1 cellular context compared by ENCODE assay signal in the genomic region with DNA sequence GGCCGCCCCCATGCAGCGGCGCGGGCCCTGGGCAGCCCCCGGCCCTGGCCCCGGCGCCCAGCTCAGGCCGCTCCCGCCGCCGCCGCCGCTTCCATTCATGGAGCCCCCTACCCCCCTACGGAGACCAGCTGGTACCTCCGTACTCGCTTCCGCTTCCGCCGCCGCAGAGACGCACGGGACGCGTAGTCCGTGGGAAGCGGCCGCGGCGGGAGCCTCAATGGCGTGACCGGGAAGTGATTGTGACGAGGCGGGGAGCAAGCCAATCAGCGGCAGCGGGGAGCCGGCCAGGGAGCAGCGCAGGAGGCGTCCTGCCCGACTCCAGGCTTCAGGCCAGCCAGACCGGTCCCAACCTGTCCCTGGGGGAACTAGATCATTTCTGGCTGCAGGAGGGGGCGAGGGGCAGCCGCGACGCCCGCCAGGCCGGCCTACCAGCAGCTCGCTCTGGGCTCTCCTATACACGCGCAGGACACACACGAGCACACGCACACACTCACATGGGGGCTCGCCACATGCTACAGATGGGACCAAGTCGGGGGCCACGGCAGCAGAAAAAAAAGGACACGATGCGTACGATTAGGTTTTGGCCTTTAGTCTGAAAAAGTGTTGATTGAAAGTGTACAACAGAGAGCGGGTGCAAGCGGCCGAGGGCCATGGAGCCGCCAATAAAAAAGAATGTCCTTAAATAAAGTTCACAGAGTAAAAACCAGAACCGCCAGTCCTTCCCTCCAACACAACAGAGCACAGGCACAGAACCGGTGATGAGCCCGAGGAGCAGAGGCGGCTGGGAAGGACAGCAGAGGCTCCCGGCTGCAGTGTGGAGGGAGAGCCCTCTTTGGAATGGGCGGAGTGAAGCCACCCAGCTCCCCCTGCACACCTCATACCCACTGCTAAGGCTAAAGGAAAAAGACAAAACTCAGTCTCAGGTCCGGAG.
TF ChIP-seq lines count a peak whose summit lies in the region.

A gene with protein sequence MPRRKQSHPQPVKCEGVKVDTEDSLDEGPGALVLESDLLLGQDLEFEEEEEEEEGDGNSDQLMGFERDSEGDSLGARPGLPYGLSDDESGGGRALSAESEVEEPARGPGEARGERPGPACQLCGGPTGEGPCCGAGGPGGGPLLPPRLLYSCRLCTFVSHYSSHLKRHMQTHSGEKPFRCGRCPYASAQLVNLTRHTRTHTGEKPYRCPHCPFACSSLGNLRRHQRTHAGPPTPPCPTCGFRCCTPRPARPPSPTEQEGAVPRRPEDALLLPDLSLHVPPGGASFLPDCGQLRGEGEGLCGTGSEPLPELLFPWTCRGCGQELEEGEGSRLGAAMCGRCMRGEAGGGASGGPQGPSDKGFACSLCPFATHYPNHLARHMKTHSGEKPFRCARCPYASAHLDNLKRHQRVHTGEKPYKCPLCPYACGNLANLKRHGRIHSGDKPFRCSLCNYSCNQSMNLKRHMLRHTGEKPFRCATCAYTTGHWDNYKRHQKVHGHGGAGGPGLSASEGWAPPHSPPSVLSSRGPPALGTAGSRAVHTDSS (minus strand): TSS at position 109 of the 931 bp plus-strand sequence. CDS start 208 bp downstream, outside the sequence.

TF ChIP-seq in HEK293, 187 proteins besides CTCF, POLR2A, EP300 and RAD21 (continued from another document):
- TF ChIP-seq ZNF223 (tag by site-specific recombination; IDR thresholded peaks at IDR 0.05) (no peak), IKZF3 (tag by site-specific recombination; IDR thresholded peaks at IDR 0.05) (peak; percentile 68), KLF16 (tag by site-specific recombination; IDR thresholded peaks at IDR 0.05) (peak; percentile 50; the same call in 1 of the 2 replicates), ZNF670 (tag by site-specific recombination; IDR thresholded peaks at IDR 0.05; ENCODE audit: low read depth) (no peak), ZNF16 (tag by site-specific recombination; IDR thresholded peaks at IDR 0.05; ENCODE audit: low read depth) (no peak), ZNF394 (tag by site-specific recombination; IDR thresholded peaks at IDR 0.05; ENCODE audit: borderline replicate concordance) (peak; percentile 64; the same call in 1 of the 2 replicates), SP3 (tag by site-specific recombination; IDR thresholded peaks at IDR 0.05) (peak; percentile 67), BCL11A (tag by site-specific recombination; IDR thresholded peaks at IDR 0.05; ENCODE audit: low read depth) (peak; percentile 66), ZBTB20 (tag by site-specific recombination; IDR thresholded peaks at IDR 0.05) (peak; percentile 19), REPIN1 (tag by site-specific recombination; IDR thresholded peaks at IDR 0.05; ENCODE audit: low read depth) (no peak), ZNF341 (tag by site-specific recombination; IDR thresholded peaks at IDR 0.05; ENCODE audit: low read depth) (0 out of 2 replicates have a peak, but pooled peaks have one; percentile 35), SP2 (tag by site-specific recombination; IDR thresholded peaks at IDR 0.05) (peak; percentile 88), ZNF558 (tag by site-specific recombination; IDR thresholded peaks at IDR 0.05) (no peak), ZNF121 (tag by site-specific recombination; IDR thresholded peaks at IDR 0.05) (no peak), ZNF549 (tag by site-specific recombination; IDR thresholded peaks at IDR 0.05) (no peak), ZNF473 (tag by site-specific recombination; IDR thresholded peaks at IDR 0.05) (no peak), ZNF544 (tag by site-specific recombination; IDR thresholded peaks at IDR 0.05) (no peak), ZFP69B (tag by site-specific recombination; IDR thresholded peaks at IDR 0.05) (no peak), ZEB2 (tag by site-specific recombination; IDR thresholded peaks at IDR 0.05) (peak; percentile 29)
- TF ChIP-seq, protein P1, sequence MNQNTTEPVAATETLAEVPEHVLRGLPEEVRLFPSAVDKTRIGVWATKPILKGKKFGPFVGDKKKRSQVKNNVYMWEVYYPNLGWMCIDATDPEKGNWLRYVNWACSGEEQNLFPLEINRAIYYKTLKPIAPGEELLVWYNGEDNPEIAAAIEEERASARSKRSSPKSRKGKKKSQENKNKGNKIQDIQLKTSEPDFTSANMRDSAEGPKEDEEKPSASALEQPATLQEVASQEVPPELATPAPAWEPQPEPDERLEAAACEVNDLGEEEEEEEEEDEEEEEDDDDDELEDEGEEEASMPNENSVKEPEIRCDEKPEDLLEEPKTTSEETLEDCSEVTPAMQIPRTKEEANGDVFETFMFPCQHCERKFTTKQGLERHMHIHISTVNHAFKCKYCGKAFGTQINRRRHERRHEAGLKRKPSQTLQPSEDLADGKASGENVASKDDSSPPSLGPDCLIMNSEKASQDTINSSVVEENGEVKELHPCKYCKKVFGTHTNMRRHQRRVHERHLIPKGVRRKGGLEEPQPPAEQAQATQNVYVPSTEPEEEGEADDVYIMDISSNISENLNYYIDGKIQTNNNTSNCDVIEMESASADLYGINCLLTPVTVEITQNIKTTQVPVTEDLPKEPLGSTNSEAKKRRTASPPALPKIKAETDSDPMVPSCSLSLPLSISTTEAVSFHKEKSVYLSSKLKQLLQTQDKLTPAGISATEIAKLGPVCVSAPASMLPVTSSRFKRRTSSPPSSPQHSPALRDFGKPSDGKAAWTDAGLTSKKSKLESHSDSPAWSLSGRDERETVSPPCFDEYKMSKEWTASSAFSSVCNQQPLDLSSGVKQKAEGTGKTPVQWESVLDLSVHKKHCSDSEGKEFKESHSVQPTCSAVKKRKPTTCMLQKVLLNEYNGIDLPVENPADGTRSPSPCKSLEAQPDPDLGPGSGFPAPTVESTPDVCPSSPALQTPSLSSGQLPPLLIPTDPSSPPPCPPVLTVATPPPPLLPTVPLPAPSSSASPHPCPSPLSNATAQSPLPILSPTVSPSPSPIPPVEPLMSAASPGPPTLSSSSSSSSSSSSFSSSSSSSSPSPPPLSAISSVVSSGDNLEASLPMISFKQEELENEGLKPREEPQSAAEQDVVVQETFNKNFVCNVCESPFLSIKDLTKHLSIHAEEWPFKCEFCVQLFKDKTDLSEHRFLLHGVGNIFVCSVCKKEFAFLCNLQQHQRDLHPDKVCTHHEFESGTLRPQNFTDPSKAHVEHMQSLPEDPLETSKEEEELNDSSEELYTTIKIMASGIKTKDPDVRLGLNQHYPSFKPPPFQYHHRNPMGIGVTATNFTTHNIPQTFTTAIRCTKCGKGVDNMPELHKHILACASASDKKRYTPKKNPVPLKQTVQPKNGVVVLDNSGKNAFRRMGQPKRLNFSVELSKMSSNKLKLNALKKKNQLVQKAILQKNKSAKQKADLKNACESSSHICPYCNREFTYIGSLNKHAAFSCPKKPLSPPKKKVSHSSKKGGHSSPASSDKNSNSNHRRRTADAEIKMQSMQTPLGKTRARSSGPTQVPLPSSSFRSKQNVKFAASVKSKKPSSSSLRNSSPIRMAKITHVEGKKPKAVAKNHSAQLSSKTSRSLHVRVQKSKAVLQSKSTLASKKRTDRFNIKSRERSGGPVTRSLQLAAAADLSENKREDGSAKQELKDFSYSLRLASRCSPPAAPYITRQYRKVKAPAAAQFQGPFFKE (tag by site-specific recombination; IDR thresholded peaks at IDR 0.05; ENCODE audit: borderline replicate concordance), result no peak
- TF ChIP-seq, protein P2, sequence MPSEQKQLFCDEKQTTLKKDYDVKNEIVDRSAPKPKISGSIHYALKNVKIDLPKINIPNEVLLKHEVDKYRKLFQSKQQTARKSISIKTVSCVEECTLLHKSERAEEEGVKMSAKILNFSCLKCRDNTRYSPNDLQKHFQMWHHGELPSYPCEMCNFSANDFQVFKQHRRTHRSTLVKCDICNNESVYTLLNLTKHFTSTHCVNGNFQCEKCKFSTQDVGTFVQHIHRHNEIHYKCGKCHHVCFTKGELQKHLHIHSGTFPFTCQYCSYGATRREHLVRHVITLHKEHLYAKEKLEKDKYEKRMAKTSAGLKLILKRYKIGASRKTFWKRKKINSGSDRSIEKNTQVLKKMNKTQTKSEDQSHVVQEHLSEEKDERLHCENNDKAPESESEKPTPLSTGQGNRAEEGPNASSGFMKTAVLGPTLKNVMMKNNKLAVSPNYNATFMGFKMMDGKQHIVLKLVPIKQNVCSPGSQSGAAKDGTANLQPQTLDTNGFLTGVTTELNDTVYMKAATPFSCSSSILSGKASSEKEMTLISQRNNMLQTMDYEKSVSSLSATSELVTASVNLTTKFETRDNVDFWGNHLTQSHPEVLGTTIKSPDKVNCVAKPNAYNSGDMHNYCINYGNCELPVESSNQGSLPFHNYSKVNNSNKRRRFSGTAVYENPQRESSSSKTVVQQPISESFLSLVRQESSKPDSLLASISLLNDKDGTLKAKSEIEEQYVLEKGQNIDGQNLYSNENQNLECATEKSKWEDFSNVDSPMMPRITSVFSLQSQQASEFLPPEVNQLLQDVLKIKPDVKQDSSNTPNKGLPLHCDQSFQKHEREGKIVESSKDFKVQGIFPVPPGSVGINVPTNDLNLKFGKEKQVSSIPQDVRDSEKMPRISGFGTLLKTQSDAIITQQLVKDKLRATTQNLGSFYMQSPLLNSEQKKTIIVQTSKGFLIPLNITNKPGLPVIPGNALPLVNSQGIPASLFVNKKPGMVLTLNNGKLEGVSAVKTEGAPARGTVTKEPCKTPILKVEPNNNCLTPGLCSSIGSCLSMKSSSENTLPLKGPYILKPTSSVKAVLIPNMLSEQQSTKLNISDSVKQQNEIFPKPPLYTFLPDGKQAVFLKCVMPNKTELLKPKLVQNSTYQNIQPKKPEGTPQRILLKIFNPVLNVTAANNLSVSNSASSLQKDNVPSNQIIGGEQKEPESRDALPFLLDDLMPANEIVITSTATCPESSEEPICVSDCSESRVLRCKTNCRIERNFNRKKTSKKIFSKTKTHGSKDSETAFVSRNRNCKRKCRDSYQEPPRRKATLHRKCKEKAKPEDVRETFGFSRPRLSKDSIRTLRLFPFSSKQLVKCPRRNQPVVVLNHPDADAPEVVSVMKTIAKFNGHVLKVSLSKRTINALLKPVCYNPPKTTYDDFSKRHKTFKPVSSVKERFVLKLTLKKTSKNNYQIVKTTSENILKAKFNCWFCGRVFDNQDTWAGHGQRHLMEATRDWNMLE (tag by site-specific recombination; conservative IDR thresholded peaks at IDR 0.05; ENCODE audit: low read depth), result peak; percentile 84
- TF ChIP-seq, protein P3, sequence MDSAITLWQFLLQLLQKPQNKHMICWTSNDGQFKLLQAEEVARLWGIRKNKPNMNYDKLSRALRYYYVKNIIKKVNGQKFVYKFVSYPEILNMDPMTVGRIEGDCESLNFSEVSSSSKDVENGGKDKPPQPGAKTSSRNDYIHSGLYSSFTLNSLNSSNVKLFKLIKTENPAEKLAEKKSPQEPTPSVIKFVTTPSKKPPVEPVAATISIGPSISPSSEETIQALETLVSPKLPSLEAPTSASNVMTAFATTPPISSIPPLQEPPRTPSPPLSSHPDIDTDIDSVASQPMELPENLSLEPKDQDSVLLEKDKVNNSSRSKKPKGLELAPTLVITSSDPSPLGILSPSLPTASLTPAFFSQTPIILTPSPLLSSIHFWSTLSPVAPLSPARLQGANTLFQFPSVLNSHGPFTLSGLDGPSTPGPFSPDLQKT (IDR thresholded peaks at IDR 0.05; ENCODE audit: borderline replicate concordance, low read depth, low read length), result no peak; the same call in 1 of the 2 replicates
- TF ChIP-seq, protein P4, sequence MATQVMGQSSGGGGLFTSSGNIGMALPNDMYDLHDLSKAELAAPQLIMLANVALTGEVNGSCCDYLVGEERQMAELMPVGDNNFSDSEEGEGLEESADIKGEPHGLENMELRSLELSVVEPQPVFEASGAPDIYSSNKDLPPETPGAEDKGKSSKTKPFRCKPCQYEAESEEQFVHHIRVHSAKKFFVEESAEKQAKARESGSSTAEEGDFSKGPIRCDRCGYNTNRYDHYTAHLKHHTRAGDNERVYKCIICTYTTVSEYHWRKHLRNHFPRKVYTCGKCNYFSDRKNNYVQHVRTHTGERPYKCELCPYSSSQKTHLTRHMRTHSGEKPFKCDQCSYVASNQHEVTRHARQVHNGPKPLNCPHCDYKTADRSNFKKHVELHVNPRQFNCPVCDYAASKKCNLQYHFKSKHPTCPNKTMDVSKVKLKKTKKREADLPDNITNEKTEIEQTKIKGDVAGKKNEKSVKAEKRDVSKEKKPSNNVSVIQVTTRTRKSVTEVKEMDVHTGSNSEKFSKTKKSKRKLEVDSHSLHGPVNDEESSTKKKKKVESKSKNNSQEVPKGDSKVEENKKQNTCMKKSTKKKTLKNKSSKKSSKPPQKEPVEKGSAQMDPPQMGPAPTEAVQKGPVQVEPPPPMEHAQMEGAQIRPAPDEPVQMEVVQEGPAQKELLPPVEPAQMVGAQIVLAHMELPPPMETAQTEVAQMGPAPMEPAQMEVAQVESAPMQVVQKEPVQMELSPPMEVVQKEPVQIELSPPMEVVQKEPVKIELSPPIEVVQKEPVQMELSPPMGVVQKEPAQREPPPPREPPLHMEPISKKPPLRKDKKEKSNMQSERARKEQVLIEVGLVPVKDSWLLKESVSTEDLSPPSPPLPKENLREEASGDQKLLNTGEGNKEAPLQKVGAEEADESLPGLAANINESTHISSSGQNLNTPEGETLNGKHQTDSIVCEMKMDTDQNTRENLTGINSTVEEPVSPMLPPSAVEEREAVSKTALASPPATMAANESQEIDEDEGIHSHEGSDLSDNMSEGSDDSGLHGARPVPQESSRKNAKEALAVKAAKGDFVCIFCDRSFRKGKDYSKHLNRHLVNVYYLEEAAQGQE (tag by site-specific recombination; IDR thresholded peaks at IDR 0.05), result 0 out of 2 replicates have a peak, but pooled peaks have one; percentile 19
- TF ChIP-seq, protein P5, sequence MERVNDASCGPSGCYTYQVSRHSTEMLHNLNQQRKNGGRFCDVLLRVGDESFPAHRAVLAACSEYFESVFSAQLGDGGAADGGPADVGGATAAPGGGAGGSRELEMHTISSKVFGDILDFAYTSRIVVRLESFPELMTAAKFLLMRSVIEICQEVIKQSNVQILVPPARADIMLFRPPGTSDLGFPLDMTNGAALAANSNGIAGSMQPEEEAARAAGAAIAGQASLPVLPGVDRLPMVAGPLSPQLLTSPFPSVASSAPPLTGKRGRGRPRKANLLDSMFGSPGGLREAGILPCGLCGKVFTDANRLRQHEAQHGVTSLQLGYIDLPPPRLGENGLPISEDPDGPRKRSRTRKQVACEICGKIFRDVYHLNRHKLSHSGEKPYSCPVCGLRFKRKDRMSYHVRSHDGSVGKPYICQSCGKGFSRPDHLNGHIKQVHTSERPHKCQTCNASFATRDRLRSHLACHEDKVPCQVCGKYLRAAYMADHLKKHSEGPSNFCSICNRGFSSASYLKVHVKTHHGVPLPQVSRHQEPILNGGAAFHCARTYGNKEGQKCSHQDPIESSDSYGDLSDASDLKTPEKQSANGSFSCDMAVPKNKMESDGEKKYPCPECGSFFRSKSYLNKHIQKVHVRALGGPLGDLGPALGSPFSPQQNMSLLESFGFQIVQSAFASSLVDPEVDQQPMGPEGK (tag by site-specific recombination; IDR thresholded peaks at IDR 0.05), result peak; percentile 94
- TF ChIP-seq, protein P6, sequence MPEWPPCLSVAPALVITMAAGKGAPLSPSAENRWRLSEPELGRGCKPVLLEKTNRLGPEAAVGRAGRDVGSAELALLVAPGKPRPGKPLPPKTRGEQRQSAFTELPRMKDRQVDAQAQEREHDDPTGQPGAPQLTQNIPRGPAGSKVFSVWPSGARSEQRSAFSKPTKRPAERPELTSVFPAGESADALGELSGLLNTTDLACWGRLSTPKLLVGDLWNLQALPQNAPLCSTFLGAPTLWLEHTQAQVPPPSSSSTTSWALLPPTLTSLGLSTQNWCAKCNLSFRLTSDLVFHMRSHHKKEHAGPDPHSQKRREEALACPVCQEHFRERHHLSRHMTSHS (tag by site-specific recombination; IDR thresholded peaks at IDR 0.05), result no peak
- TF ChIP-seq, protein P7, sequence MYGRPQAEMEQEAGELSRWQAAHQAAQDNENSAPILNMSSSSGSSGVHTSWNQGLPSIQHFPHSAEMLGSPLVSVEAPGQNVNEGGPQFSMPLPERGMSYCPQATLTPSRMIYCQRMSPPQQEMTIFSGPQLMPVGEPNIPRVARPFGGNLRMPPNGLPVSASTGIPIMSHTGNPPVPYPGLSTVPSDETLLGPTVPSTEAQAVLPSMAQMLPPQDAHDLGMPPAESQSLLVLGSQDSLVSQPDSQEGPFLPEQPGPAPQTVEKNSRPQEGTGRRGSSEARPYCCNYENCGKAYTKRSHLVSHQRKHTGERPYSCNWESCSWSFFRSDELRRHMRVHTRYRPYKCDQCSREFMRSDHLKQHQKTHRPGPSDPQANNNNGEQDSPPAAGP (tag by site-specific recombination; IDR thresholded peaks at IDR 0.05), result peak; percentile 52; the same call in 1 of the 2 replicates
